ENCODE assay signal across 8 cellular contexts in genomic region chr19:55606817-55607216, GRCh38. TPM values are rescaled to one million over a fixed set of nuclear protein-coding genes. Genes with fewer than 3 reads are reported as not detected.
DNase-seq lines count a peak whose midpoint lies in the region; ATAC-seq and TF ChIP-seq lines count a peak whose summit lies in the region.

No MANE protein-coding gene starts in this region.

- no peaks in the 10 kb centered on the region for H3K27me3 Mint-ChIP-seq in IgD-negative memory B cell

- peak overlapping the region; percentile 84 to 93 (median 91) for H3K27ac Mint-ChIP-seq in IgD-negative memory B cell

- no peaks in the 10 kb centered on the region for H3K9me3 ChIP-seq in mammary epithelial cell (replicated peaks; ENCODE audit: insufficient read depth, low read length)
- no peaks in the 10 kb centered on the region for H3K9me3 ChIP-seq in muscle layer of duodenum (ENCODE audit: control insufficient read depth in 1 of 2, low read length in 2 of 2)

- DNase-seq in AG09309 (ENCODE audit: low read depth) (no peak), mammary epithelial cell (no peak), midbrain (lab: John Stamatoyannopoulos, UW) (no peak), 8988T (no peak)

- WGBS in mammary epithelial cell (ENCODE audit: low coverage, missing lambda C conversion rate), result 63% methylated on average over 9 of the region's 9 CpGs

- H3K27ac ChIP-seq in mammary epithelial cell (ENCODE audit: insufficient read depth, low read depth, low read length), result peak overlapping the region; percentile 67
- H3K27ac ChIP-seq in muscle layer of duodenum (ENCODE audit: low read length), result no peak overlapping the region

- no peaks in the 10 kb centered on the region for H3K9me3 Mint-ChIP-seq in IgD-negative memory B cell

- peak overlapping the region in 3 of 4 donors; percentile 45 to 87 (median 61) for H3K4me3 Mint-ChIP-seq in IgD-negative memory B cell

- TSS peak; percentile 22 for BruUV-seq in mammary epithelial cell (replicated peaks; lab: Mats Ljungman, UMichigan)

- peaks cover 4% of the 10 kb centered on the region for H3K36me3 ChIP-seq in mammary epithelial cell (ENCODE audit: insufficient read depth, low read length)
- H3K36me3 ChIP-seq in muscle layer of duodenum (ENCODE audit: control insufficient read depth in 1 of 2, insufficient read depth in 2 of 2, low read length in 2 of 2), result peaks cover 0 to 17% of the 10 kb centered on the region in 2 donors

- no peak overlapping the region for H2AFZ ChIP-seq in mammary epithelial cell (ENCODE audit: low read depth, low read length)

- H3K9ac ChIP-seq in mammary epithelial cell (ENCODE audit: insufficient read depth, low read length), result peak overlapping the region; percentile 81

- H3K4me1 ChIP-seq in mammary epithelial cell (ENCODE audit: insufficient read depth, low read length) (peaks cover 9% of the 10 kb centered on the region), muscle layer of duodenum (ENCODE audit: control insufficient read depth in 1 of 2, insufficient read depth in 2 of 2, low read length in 2 of 2) (peaks cover 5 to 21% of the 10 kb centered on the region in 2 donors)

- peaks cover 13 to 44% (median 38%) of the 10 kb centered on the region in 3 donors for H3K4me1 Mint-ChIP-seq in IgD-negative memory B cell

- no peak for TF ChIP-seq CTCF in AG09309 (IDR thresholded peaks at IDR 0.05; ENCODE audit: control insufficient read depth, insufficient read depth, low read depth, low read length, missing control alignments)
- no peak for TF ChIP-seq CTCF in mammary epithelial cell (conservative IDR thresholded peaks at IDR 0.05 in 1 of 2, IDR thresholded peaks at IDR 0.05 in 1 of 2; ENCODE audit: extremely low read depth in 1 of 2, insufficient read depth in 1 of 2, low read depth in 1 of 2, low read length in 2 of 2)

- H3K4me3 ChIP-seq in AG09309 (ENCODE audit: control insufficient read depth, low read depth, low read length) (peak overlapping the region; percentile 85), mammary epithelial cell (replicated peaks in 1 of 3; ENCODE audit: insufficient read depth in 1 of 3, low read depth in 2 of 3, low read length in 3 of 3) (peak overlapping the region; percentile 77 to 80 (median 80)), muscle layer of duodenum (ENCODE audit: low read depth in 1 of 2, low read length in 2 of 2) (peak overlapping the region; percentile 76 to 91)

- peak overlapping the region; percentile 81 for H3K4me2 ChIP-seq in mammary epithelial cell (ENCODE audit: insufficient read depth, low read depth, low read length)

- in situ Hi-C loops in mammary epithelial cell (cut with MboI; ENCODE audit: low sequenced_read_pairs in 2 of 2), result no loop called here

- dilution Hi-C loops in mammary epithelial cell (cut with HindIII; ENCODE audit: low sequenced_read_pairs), result loop anchor here (25.0 kb wide), 2 partner anchors 945 to 1145 kb away; partner anchors contain the start of genes CDC42EP5, LENG9 and LILRB4

- CTCF ChIA-PET in mammary epithelial cell (lab: Charles Lee; ENCODE audit: low non-redundant PET), result interaction anchor here (0.7 kb wide), 1 partner anchor 18 kb away, joined by 9 read pairs; the partner anchor contains the start of gene ZNF784

- ATAC-seq in GM19467 (IDR thresholded peaks at IDR 0.05; ENCODE audit: unreplicated experiment) (no peak), GM19397 (IDR thresholded peaks at IDR 0.05; ENCODE audit: unreplicated experiment) (no peak)

- intact Hi-C loops in mammary epithelial cell (cut with micrococcal nuclease), result loop anchor here (1.0 to 2.0 kb wide), 3 partner anchors 24 to 140 kb away; no protein-coding TSS in a partner anchor

- no peaks in the 10 kb centered on the region for H3K36me3 Mint-ChIP-seq in IgD-negative memory B cell

- no peaks in the 10 kb centered on the region for H3K27me3 ChIP-seq in mammary epithelial cell (ENCODE audit: insufficient read depth, low read length)
- H3K27me3 ChIP-seq in muscle layer of duodenum (ENCODE audit: low read depth, low read length), result no peaks in the 10 kb centered on the region

- no peaks in the 10 kb centered on the region for H4K20me1 ChIP-seq in mammary epithelial cell (ENCODE audit: insufficient read depth, low read length)

- peaks cover 69% of the 10 kb centered on the region for H3K79me2 ChIP-seq in mammary epithelial cell (ENCODE audit: insufficient read depth, low read length)

RNA-seq across cellular contexts. Expression of gene ZNF865, which starts 1.4 kb away (rescaled TPM):
- polyA plus RNA-seq in IgD-negative memory B cell, result 0.36 TPM
- total RNA-seq in mammary epithelial cell, result 1 to 10 TPM; 1.5 to 8.8 TPM
- polyA plus RNA-seq in mammary epithelial cell, result 2.1 TPM
- 2.9 TPM for polyA minus RNA-seq in mammary epithelial cell

RNA-seq across cellular contexts. Expression of gene ZNF524, which starts 6.7 kb away (rescaled TPM):
- polyA plus RNA-seq in IgD-negative memory B cell, result 49.6 TPM
- 10 to 100 TPM; 11.0 to 14.3 TPM for total RNA-seq in mammary epithelial cell
- 6.9 TPM for polyA plus RNA-seq in mammary epithelial cell
- polyA minus RNA-seq in mammary epithelial cell, result 4.6 TPM

RNA-seq across cellular contexts. Expression of gene FIZ1, which starts 7.5 kb away (rescaled TPM):
- polyA plus RNA-seq in IgD-negative memory B cell (3.1 TPM), mammary epithelial cell (3.7 TPM)
- total RNA-seq in mammary epithelial cell, result 10 to 100 TPM in 1 of 2 donors, 1 to 10 TPM in 1; 5.3 to 13.4 TPM
- polyA minus RNA-seq in mammary epithelial cell, result 15.5 TPM

RNA-seq across cellular contexts. Expression of gene ZNF784, which starts 17.5 kb away (rescaled TPM):
- polyA plus RNA-seq in IgD-negative memory B cell (2.4 TPM), mammary epithelial cell (2.7 TPM)
- total RNA-seq in mammary epithelial cell, result 1 to 10 TPM; 4.2 to 6.1 TPM
- polyA minus RNA-seq in mammary epithelial cell, result 6.7 TPM

RNA-seq across cellular contexts. Expression of gene ZNF579, which starts 26.2 kb away (rescaled TPM):
- polyA plus RNA-seq in IgD-negative memory B cell (0.79 TPM), mammary epithelial cell (2.7 TPM)
- 10 to 100 TPM in 1 of 2 donors, 1 to 10 TPM in 1; 6.0 to 13.7 TPM for total RNA-seq in mammary epithelial cell
- 0.52 TPM for polyA minus RNA-seq in mammary epithelial cell
